Comparison of ENCODE assay signal across 1 cellular context in the genomic region with DNA sequence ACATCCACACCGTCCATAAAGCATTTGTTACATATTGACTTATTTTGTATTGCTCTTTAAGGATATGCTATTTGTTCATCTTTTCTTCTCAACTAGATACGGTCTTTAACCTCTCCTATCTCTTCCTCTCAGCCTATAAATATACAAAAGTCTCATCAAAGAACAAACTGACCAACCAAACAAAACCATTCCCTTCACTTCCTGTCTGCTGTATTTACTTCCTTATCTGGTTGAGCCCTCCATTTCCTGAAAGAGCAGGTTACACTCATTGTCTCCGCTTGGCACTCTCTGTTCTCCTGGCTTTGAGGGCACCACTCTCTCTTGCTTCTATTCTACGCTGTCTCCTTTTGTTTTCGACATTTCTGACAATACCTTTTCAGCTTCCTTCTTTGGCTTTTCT.
TF ChIP-seq lines count a peak whose summit lies in the region.

No MANE protein-coding gene starts in this region.

TF ChIP-seq in endothelial cell of umbilical vein, 7 proteins besides CTCF, POLR2A, EP300 and RAD21 (continued from another document):
- TF ChIP-seq, protein P1, sequence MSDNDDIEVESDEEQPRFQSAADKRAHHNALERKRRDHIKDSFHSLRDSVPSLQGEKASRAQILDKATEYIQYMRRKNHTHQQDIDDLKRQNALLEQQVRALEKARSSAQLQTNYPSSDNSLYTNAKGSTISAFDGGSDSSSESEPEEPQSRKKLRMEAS (IDR thresholded peaks at IDR 0.05; ENCODE audit: insufficient read depth, insufficient read length): no peak
- peak; percentile 86 for TF ChIP-seq GATA2 (IDR thresholded peaks at IDR 0.05; ENCODE audit: insufficient read depth, insufficient read length, low read depth, low read length)
